Comparison of ENCODE assay signal across 26 cellular contexts in genomic region chr4:33189169-33189568, GRCh38.
"Had no signal": no experiment of that assay in that cellular context is flagged by ENCODE, and none has a peak within 500 bp of the region (broad histone marks: within the 10 kb centered on the region; RNA-seq: fewer than 3 reads in every experiment).

No MANE protein-coding gene starts in this region.

- H3K9me3 Mint-ChIP-seq: stimulated activated naive CD8-positive, alpha-beta T cell treated with anti-CD3 and anti-CD28 coated beads, Interleukin-15, amount 100 ng/mL, for 72 hours; type B pancreatic cell had no signal

- H3K27me3 ChIP-seq: left lung, neutrophil, ovary, tibial nerve, vagina had no signal

- H3K27ac Mint-ChIP-seq: memory B cell; naive thymus-derived CD4-positive, alpha-beta T cell; natural killer cell treated with Interleukin-12 subunit alpha and Interleukin-12 subunit beta and Interleukin-15 and Interleukin-18, amount 100 ng/mL, for 72 hours; progenitor cell of endocrine pancreas; stimulated activated naive CD8-positive, alpha-beta T cell treated with anti-CD3 and anti-CD28 coated beads, Interleukin-15, amount 100 ng/mL, for 72 hours; type B pancreatic cell had no signal

- DNase-seq: head of caudate nucleus; hippocampal formation; kidney glomerular epithelial cell; left cardiac atrium; midbrain; mucosa of descending colon; naive thymus-derived CD4-positive, alpha-beta T cell; occipital lobe; stimulated activated CD4-positive, alpha-beta T cell treated with anti-CD3 and anti-CD28 coated beads, Interleukin-12 subunit alpha, Interleukin-12 subunit beta, amount 100 ng/mL, for 4 hours; stimulated activated CD4-positive, alpha-beta T cell treated with anti-CD3 and anti-CD28 coated beads, Interleukin-15, amount 100 ng/mL, for 24 hours; stimulated activated CD4-positive, alpha-beta T cell treated with anti-CD3 and anti-CD28 coated beads, Interleukin-2, amount 100 ng/mL, for 24 hours; stimulated activated CD4-positive, alpha-beta T cell treated with anti-CD3 and anti-CD28 coated beads, Interleukin-4, amount 100 ng/mL, for 1 hour; stimulated activated naive CD4-positive, alpha-beta T cell treated with Interleukin-2 at 50 U/mL for 16 hours; stimulated activated naive CD8-positive, alpha-beta T cell treated with anti-CD3 and anti-CD28 coated beads, Interleukin-15, amount 100 ng/mL, for 72 hours; substantia nigra had no signal

- H3K27me3 Mint-ChIP-seq: memory B cell; naive thymus-derived CD4-positive, alpha-beta T cell; natural killer cell treated with Interleukin-12 subunit alpha and Interleukin-12 subunit beta and Interleukin-15 and Interleukin-18, amount 100 ng/mL, for 72 hours; progenitor cell of endocrine pancreas; stimulated activated naive CD8-positive, alpha-beta T cell treated with anti-CD3 and anti-CD28 coated beads, Interleukin-15, amount 100 ng/mL, for 72 hours; type B pancreatic cell had no signal

- H3K4me1 ChIP-seq: left lung, vagina had no signal

- H3K4me3 ChIP-seq: left lung, mucosa of descending colon, ovary, skin epidermis, tibial nerve, vagina had no signal

- H3K4me3 Mint-ChIP-seq: memory B cell; naive thymus-derived CD4-positive, alpha-beta T cell; natural killer cell treated with Interleukin-12 subunit alpha and Interleukin-12 subunit beta and Interleukin-15 and Interleukin-18, amount 100 ng/mL, for 72 hours; stimulated activated naive CD8-positive, alpha-beta T cell treated with anti-CD3 and anti-CD28 coated beads, Interleukin-15, amount 100 ng/mL, for 72 hours; type B pancreatic cell had no signal

- H3K36me3 ChIP-seq: left lung, neutrophil, ovary, tibial nerve, vagina had no signal

- H3K27ac ChIP-seq: left lung, neutrophil, ovary, skin epidermis, tibial nerve, vagina had no signal

- H3K36me3 Mint-ChIP-seq: memory B cell; naive thymus-derived CD4-positive, alpha-beta T cell; natural killer cell treated with Interleukin-12 subunit alpha and Interleukin-12 subunit beta and Interleukin-15 and Interleukin-18, amount 100 ng/mL, for 72 hours; type B pancreatic cell had no signal

- H3K9me3 ChIP-seq: neutrophil, ovary, tibial nerve, vagina had no signal

- ATAC-seq: left cardiac atrium; left lung; mucosa of descending colon; naive thymus-derived CD4-positive, alpha-beta T cell; right cardiac atrium; stimulated activated naive CD8-positive, alpha-beta T cell treated with anti-CD3 and anti-CD28 coated beads, Interleukin-15, amount 100 ng/mL, for 72 hours had no signal

- H3K4me1 Mint-ChIP-seq: memory B cell; naive thymus-derived CD4-positive, alpha-beta T cell; stimulated activated naive CD8-positive, alpha-beta T cell treated with anti-CD3 and anti-CD28 coated beads, Interleukin-15, amount 100 ng/mL, for 72 hours had no signal
